ENCODE assay signal across 13 cellular contexts in the genomic region with DNA sequence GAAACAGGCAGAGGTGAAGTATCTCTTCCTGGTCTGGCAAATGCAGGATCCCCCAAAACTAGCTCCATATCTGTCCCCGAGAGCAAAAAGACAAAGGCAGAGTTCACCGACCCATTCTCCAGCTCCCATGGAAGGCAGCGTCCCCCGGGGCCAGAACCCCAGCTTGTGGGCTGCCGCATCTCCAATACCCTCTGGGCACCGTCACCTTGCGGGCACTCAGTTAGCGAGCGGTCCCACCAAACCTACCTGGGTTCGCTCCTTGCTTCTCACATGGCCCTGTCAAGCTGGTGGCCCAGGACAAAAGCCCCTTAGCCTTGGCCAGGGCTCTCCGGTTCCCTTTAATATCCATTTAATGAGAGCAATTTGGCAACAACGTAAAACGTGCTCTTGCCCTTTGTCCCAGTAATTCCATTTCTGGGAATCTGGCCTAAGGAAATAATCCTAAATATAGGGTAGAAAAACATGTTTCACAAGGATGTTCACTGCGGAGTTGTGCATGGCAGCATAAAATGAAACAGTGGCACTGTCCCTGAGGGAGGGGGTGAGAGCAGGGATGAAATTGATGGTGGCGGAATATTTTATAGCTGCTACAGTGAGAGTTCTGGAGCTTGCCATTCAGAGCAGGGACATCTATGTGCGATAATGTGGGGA.
DNase-seq lines count a peak whose midpoint lies in the region; ATAC-seq and TF ChIP-seq lines count a peak whose summit lies in the region.
"Had no signal": no experiment of that assay in that cellular context is flagged by ENCODE, and none has a peak within 500 bp of the region (broad histone marks: within the 10 kb centered on the region; RNA-seq: fewer than 3 reads in every experiment).

No MANE protein-coding gene starts in this region.

- ATAC-seq in activated CD8-positive, alpha-beta T cell treated with anti-CD3 and anti-CD28 coated beads for 36 hours, result no peak
- no peak for ATAC-seq in mucosa of descending colon

- DNase-seq in SJCRH30 (no peak), fibroblast of gingiva (ENCODE audit: low read depth) (peak; percentile 47), osteocyte (ENCODE audit: extremely low spot score, unreplicated experiment) (no peak), mucosa of descending colon (no peak), NCI-H1436 treated with DMSO at 0.1 percent for 48 hours (lab: John Stamatoyannopoulos, UW) (no peak), SW 1271 (lab: John Stamatoyannopoulos, UW) (no peak)
- no peak for DNase-seq in activated CD8-positive, alpha-beta T cell treated with anti-CD3 and anti-CD28 coated beads for 36 hours
- DNase-seq: Kasumi-1, NCI-H510A treated with DMSO at 0.1 percent for 48 hours, SIG-M5, transverse colon had no signal

- H3K4me1 ChIP-seq in SJCRH30 (peaks cover 26% of the 10 kb centered on the region), mucosa of descending colon (ENCODE audit: low read depth) (peaks cover 8% of the 10 kb centered on the region)
- H3K4me1 ChIP-seq: parathyroid adenoma had no signal

- intact Hi-C loops in activated CD8-positive, alpha-beta T cell treated with anti-CD3 and anti-CD28 coated beads for 36 hours (cut with micrococcal nuclease), result no loop called here
- intact Hi-C loops in mucosa of descending colon (cut with DNase I, micrococcal nuclease), result no loop called here

- H3K27me3 ChIP-seq in SJCRH30, result no peaks in the 10 kb centered on the region
- H3K27me3 ChIP-seq: transverse colon had no signal

- H3K9me3 ChIP-seq in SJCRH30 (replicated peaks) (no peaks in the 10 kb centered on the region), mucosa of descending colon (no peaks in the 10 kb centered on the region)
- H3K9me3 ChIP-seq: transverse colon had no signal

- no peaks in the 10 kb centered on the region for H3K36me3 ChIP-seq in SJCRH30
- no peaks in the 10 kb centered on the region for H3K36me3 ChIP-seq in mucosa of descending colon (ENCODE audit: low read depth)
- H3K36me3 ChIP-seq: transverse colon had no signal

- H3K4me1 Mint-ChIP-seq in osteocyte (ENCODE audit: unreplicated experiment), result peaks cover 60% of the 10 kb centered on the region
- H3K4me1 Mint-ChIP-seq in activated CD8-positive, alpha-beta T cell treated with anti-CD3 and anti-CD28 coated beads for 36 hours (ENCODE audit: low read depth), result peaks cover 3% of the 10 kb centered on the region

- peak overlapping the region; percentile 99 for H3K27ac ChIP-seq in C4-2B
- peak overlapping the region; percentile 81 for H3K27ac ChIP-seq in SJCRH30
- H3K27ac ChIP-seq: parathyroid adenoma had no signal

- H3K9me3 Mint-ChIP-seq in osteocyte (ENCODE audit: unreplicated experiment), result no peaks in the 10 kb centered on the region
- no peaks in the 10 kb centered on the region for H3K9me3 Mint-ChIP-seq in activated CD8-positive, alpha-beta T cell treated with anti-CD3 and anti-CD28 coated beads for 36 hours

- no peak overlapping the region for H3K4me3 Mint-ChIP-seq in osteocyte (ENCODE audit: unreplicated experiment)
- H3K4me3 Mint-ChIP-seq in activated CD8-positive, alpha-beta T cell treated with anti-CD3 and anti-CD28 coated beads for 36 hours, result no peak overlapping the region

- H3K27me3 Mint-ChIP-seq in osteocyte (ENCODE audit: unreplicated experiment), result no peaks in the 10 kb centered on the region
- H3K27me3 Mint-ChIP-seq in activated CD8-positive, alpha-beta T cell treated with anti-CD3 and anti-CD28 coated beads for 36 hours, result no peaks in the 10 kb centered on the region

- H3K4me3 ChIP-seq in SJCRH30 (no peak overlapping the region), mucosa of descending colon (no peak overlapping the region)
- H3K4me3 ChIP-seq: transverse colon had no signal

- CTCF ChIA-PET in activated CD8-positive, alpha-beta T cell treated with anti-CD3 and anti-CD28 coated beads for 36 hours (lab: Charles Lee), result no interaction called here

- TF ChIP-seq CTCF in C4-2B (conservative IDR thresholded peaks at IDR 0.05) (no peak), osteocyte (IDR thresholded peaks at IDR 0.05) (no peak), mucosa of descending colon (IDR thresholded peaks at IDR 0.05) (no peak)
- TF ChIP-seq CTCF in activated CD8-positive, alpha-beta T cell treated with anti-CD3 and anti-CD28 coated beads for 36 hours (IDR thresholded peaks at IDR 0.05), result no peak

- POLR2A ChIA-PET in activated CD8-positive, alpha-beta T cell treated with anti-CD3 and anti-CD28 coated beads for 36 hours (lab: Charles Lee), result interaction anchor here (0.8 kb wide), 1 partner anchor 166 kb away, joined by 3 read pairs; no protein-coding TSS in a partner anchor

- H3K36me3 Mint-ChIP-seq in osteocyte (ENCODE audit: unreplicated experiment), result no peaks in the 10 kb centered on the region
- no peaks in the 10 kb centered on the region for H3K36me3 Mint-ChIP-seq in activated CD8-positive, alpha-beta T cell treated with anti-CD3 and anti-CD28 coated beads for 36 hours (ENCODE audit: low read depth)

- peak overlapping the region; percentile 65 for H3K27ac Mint-ChIP-seq in osteocyte (ENCODE audit: unreplicated experiment)
- H3K27ac Mint-ChIP-seq in activated CD8-positive, alpha-beta T cell treated with anti-CD3 and anti-CD28 coated beads for 36 hours, result no peak overlapping the region
